In genomic region chr13:114071991-114072390, GRCh38 we compare ENCODE assay signal across 1 cellular context.
TF ChIP-seq lines count a peak whose summit lies in the region.

No MANE protein-coding gene starts in this region.

TF ChIP-seq in IMR-90, 13 proteins besides CTCF, POLR2A, EP300 and RAD21:
- TF ChIP-seq RFX5 (IDR thresholded peaks at IDR 0.05; ENCODE audit: low read depth, low read length) (no peak), MXI1 (IDR thresholded peaks at IDR 0.05; ENCODE audit: borderline replicate concordance, low read depth, low read length) (no peak), FOS (IDR thresholded peaks at IDR 0.05; ENCODE audit: low read depth, low read length) (no peak), RCOR1 (IDR thresholded peaks at IDR 0.05; ENCODE audit: insufficient replicate concordance, low read length) (no peak), ELK1 (IDR thresholded peaks at IDR 0.05; ENCODE audit: borderline replicate concordance, low read depth, low read length) (no peak), NFE2L2 (IDR thresholded peaks at IDR 0.05; ENCODE audit: low read depth, low read length) (no peak), CHD1 (IDR thresholded peaks at IDR 0.05; ENCODE audit: low read depth, low read length) (no peak), SMC3 (IDR thresholded peaks at IDR 0.05; ENCODE audit: low read depth, low read length) (no peak), MAFK (IDR thresholded peaks at IDR 0.05; ENCODE audit: low read depth, low read length) (no peak), CEBPB (IDR thresholded peaks at IDR 0.05; ENCODE audit: low read depth, low read length) (no peak), BHLHE40 (IDR thresholded peaks at IDR 0.05; ENCODE audit: low read depth, low read length) (no peak), MAZ (IDR thresholded peaks at IDR 0.05; ENCODE audit: borderline replicate concordance, low read depth, low read length) (no peak)
- TF ChIP-seq, protein P1, sequence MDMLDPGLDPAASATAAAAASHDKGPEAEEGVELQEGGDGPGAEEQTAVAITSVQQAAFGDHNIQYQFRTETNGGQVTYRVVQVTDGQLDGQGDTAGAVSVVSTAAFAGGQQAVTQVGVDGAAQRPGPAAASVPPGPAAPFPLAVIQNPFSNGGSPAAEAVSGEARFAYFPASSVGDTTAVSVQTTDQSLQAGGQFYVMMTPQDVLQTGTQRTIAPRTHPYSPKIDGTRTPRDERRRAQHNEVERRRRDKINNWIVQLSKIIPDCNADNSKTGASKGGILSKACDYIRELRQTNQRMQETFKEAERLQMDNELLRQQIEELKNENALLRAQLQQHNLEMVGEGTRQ (IDR thresholded peaks at IDR 0.05; ENCODE audit: low read depth, low read length): no peak
